Comparison of ENCODE assay signal across 21 cellular contexts in the genomic region with DNA sequence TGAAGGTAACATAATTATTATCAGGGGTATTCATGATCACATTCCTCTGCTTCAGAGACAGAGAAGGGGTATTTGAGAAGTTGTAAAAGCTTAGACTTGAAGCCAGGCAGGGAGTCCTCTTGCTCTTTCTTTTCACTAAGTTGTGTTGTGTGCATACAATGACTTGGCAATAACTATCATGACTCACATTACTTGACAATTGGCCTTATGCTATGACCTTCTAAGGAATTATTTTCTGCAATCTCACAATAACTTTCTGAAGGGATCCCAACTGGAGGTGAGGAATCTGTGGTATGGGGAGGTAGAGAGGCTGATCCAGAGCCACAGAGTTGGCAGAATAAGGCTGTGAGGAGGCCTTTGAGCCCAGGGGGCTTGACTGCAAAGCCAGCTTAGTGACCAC.
"Had no signal": no experiment of that assay in that cellular context is flagged by ENCODE, and none has a peak within 500 bp of the region (broad histone marks: within the 10 kb centered on the region; RNA-seq: fewer than 3 reads in every experiment).

No MANE protein-coding gene starts in this region.

- H3K4me3 ChIP-seq: colonic mucosa, esophagus muscularis mucosa, left lung, lung, neural progenitor cell, sigmoid colon, tibial nerve had no signal

- H3K36me3 ChIP-seq: colonic mucosa, esophagus muscularis mucosa, left lung, neural progenitor cell, sigmoid colon, tibial nerve had no signal

- H3K27me3 Mint-ChIP-seq: central memory CD8-positive, alpha-beta T cell had no signal

- H3K27ac Mint-ChIP-seq: activated CD8-positive, alpha-beta T cell treated with anti-CD3 and anti-CD28 coated beads, Interleukin-2, amount 10 ng/mL, durations not matched to agents 7 days and 5 days; activated naive CD4-positive, alpha-beta T cell treated with anti-CD3 and anti-CD28 coated beads, Interleukin-2, amount 50 U/mL, for 24 hours; naive thymus-derived CD4-positive, alpha-beta T cell; neural progenitor cell had no signal

- H3K27me3 ChIP-seq: colonic mucosa, esophagus muscularis mucosa, foreskin keratinocyte, left lung, neural progenitor cell, sigmoid colon, tibial nerve had no signal

- H3K4me1 Mint-ChIP-seq: activated naive CD4-positive, alpha-beta T cell treated with anti-CD3 and anti-CD28 coated beads, Interleukin-2, amount 50 U/mL, for 24 hours; central memory CD8-positive, alpha-beta T cell; naive thymus-derived CD4-positive, alpha-beta T cell; neural progenitor cell had no signal

- H3K9ac ChIP-seq: neural progenitor cell had no signal

- H3K4me2 ChIP-seq: neural progenitor cell had no signal

- H3K4me1 ChIP-seq: colonic mucosa, esophagus muscularis mucosa, foreskin keratinocyte, left lung, neural progenitor cell, sigmoid colon, tibial nerve had no signal

- H3K4me3 Mint-ChIP-seq: activated CD8-positive, alpha-beta T cell treated with anti-CD3 and anti-CD28 coated beads, Interleukin-2, amount 10 ng/mL, durations not matched to agents 7 days and 5 days; activated naive CD4-positive, alpha-beta T cell treated with anti-CD3 and anti-CD28 coated beads, Interleukin-2, amount 50 U/mL, for 24 hours; central memory CD8-positive, alpha-beta T cell; naive thymus-derived CD4-positive, alpha-beta T cell; neural progenitor cell had no signal

- H3K9me3 ChIP-seq: colonic mucosa had no signal

- H3K36me3 Mint-ChIP-seq: naive thymus-derived CD4-positive, alpha-beta T cell; neural progenitor cell had no signal

- H3K27ac ChIP-seq: colonic mucosa, esophagus muscularis mucosa, foreskin keratinocyte, left lung, neural progenitor cell, sigmoid colon, tibial nerve had no signal

- H2AFZ ChIP-seq: neural progenitor cell had no signal

- DNase-seq: activated CD4-positive, alpha-beta T cell treated with anti-CD3 and anti-CD28 coated beads for 1 hour; activated CD4-positive, alpha-beta T cell treated with anti-CD3 and anti-CD28 coated beads, Interleukin-2, amount 50 U/mL, for 1 hour; activated CD8-positive, alpha-beta T cell treated with anti-CD3 and anti-CD28 coated beads, Interleukin-2, amount 10 ng/mL, durations not matched to agents 7 days and 5 days; activated gamma-delta T cell treated with Interleukin-2 at 50 U/mL for 16 hours; activated T-cell treated with anti-CD3 and anti-CD28 coated beads, Interleukin-2, amount 50 U/mL, for 1 hour; anterior cingulate cortex; colonic mucosa; foreskin keratinocyte; left lung; naive thymus-derived CD4-positive, alpha-beta T cell; retina; sigmoid colon; stimulated activated CD4-positive, alpha-beta T cell treated with anti-CD3 and anti-CD28 coated beads, Interleukin-4, amount 100 ng/mL, for 1 hour; stimulated activated naive CD4-positive, alpha-beta T cell treated with Interleukin-2 at 50 U/mL for 16 hours; T-helper 9 cell had no signal
